In the genomic region with DNA sequence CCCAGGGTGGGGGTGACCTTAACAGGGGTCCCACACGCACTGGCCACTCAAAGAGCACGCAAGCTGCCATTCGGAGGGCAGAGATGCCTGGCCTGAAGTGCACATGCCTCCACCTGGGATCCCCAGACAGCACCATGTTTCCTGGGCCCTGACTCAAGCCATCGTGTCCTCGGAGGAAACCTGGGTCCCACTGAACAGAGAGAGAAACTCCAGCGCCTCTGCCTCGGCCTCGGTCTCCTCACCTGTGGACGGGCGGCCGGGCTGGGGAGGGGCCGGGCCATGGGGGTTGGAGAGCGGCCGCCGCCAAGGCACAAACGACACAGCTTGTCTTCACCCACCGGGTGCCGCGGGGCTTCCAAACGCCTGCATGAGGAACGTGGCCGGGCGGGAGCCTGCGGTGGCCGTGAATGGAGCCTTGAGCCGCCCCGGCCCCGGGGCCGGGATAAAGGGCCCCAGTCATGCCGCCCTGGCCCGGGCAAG, we compare ENCODE assay signal across 17 cellular contexts. TPM values are rescaled to one million over a fixed set of nuclear protein-coding genes. Genes with fewer than 3 reads are reported as not detected.
DNase-seq lines count a peak whose midpoint lies in the region; ATAC-seq, FAIRE-seq and TF ChIP-seq lines count a peak whose summit lies in the region.
"Had no signal": no experiment of that assay in that cellular context is flagged by ENCODE, and none has a peak within 500 bp of the region (broad histone marks: within the 10 kb centered on the region; RNA-seq: fewer than 3 reads in every experiment).

No MANE protein-coding gene starts in this region.

- H3K36me3 ChIP-seq in HCT116 (ENCODE audit: control insufficient read depth in 1 of 2, insufficient read depth in 2 of 2, low read length in 2 of 2), result no peaks in the 10 kb centered on the region
- H3K36me3 ChIP-seq in astrocyte (ENCODE audit: insufficient read depth, low read length), result no peaks in the 10 kb centered on the region
- H3K36me3 ChIP-seq in mesenchymal stem cell (ENCODE audit: control insufficient read depth in 1 of 2, insufficient read depth in 2 of 2, low read depth in 1 of 2, low read length in 2 of 2), result no peaks in the 10 kb centered on the region
- no peaks in the 10 kb centered on the region for H3K36me3 ChIP-seq in suprapubic skin
- H3K36me3 ChIP-seq in CD4-positive, alpha-beta memory T cell (ENCODE audit: insufficient read depth, low read length), result no peaks in the 10 kb centered on the region
- H3K36me3 ChIP-seq: neutrophil had no signal

- H3K4me1 Mint-ChIP-seq in astrocyte (ENCODE audit: low read depth, unreplicated experiment), result no peaks in the 10 kb centered on the region
- no peaks in the 10 kb centered on the region for H3K4me1 Mint-ChIP-seq in CD4-positive, alpha-beta memory T cell

- no peak overlapping the region for H3K14ac ChIP-seq in mesenchymal stem cell (ENCODE audit: low read length in 2 of 2)

- H3K4me3 Mint-ChIP-seq in astrocyte (ENCODE audit: unreplicated experiment), result no peak overlapping the region
- H3K4me3 Mint-ChIP-seq in CD4-positive, alpha-beta memory T cell, result no peak overlapping the region

- H3K4ac ChIP-seq in mesenchymal stem cell (ENCODE audit: low read depth in 1 of 2, low read length in 2 of 2), result no peak overlapping the region

- FAIRE-seq in astrocyte (lab: Jason Lieb, UNC), result no peak
- FAIRE-seq: HTR-8/SVneo, kidney, TTC549 had no signal

- no peaks in the 10 kb centered on the region for H3K27me3 ChIP-seq in HCT116 (ENCODE audit: insufficient read depth, low read length)
- H3K27me3 ChIP-seq in astrocyte (ENCODE audit: insufficient read depth, low read length), result no peaks in the 10 kb centered on the region
- peaks cover 0 to 26% of the 10 kb centered on the region in 2 experiments for H3K27me3 ChIP-seq in mesenchymal stem cell (ENCODE audit: control insufficient read depth in 1 of 2, insufficient read depth in 1 of 2, low read length in 2 of 2)
- peaks cover 12% of the 10 kb centered on the region for H3K27me3 ChIP-seq in suprapubic skin
- H3K27me3 ChIP-seq in CD4-positive, alpha-beta memory T cell (ENCODE audit: insufficient read depth, low read length), result peaks cover 1% of the 10 kb centered on the region

- H3K27me3 Mint-ChIP-seq in astrocyte (ENCODE audit: low read depth, unreplicated experiment), result peaks cover 6% of the 10 kb centered on the region
- H3K27me3 Mint-ChIP-seq in CD4-positive, alpha-beta memory T cell, result peaks cover 4 to 7% of the 10 kb centered on the region in 2 donors

- DNase-seq in HCT116 (ENCODE audit: low read depth, low spot score), result no peak
- no peak for DNase-seq in astrocyte (ENCODE audit: low read depth)
- DNase-seq in mesenchymal stem cell, result no peak
- DNase-seq in suprapubic skin (ENCODE audit: low spot score in 2 of 2), result no peak
- DNase-seq in CD4-positive, alpha-beta memory T cell, result no peak
- DNase-seq in NCI-H345 (lab: John Stamatoyannopoulos, UW), result no peak
- DNase-seq: activated CD4-positive, alpha-beta T cell treated with anti-CD3 and anti-CD28 coated beads for 4 hours; cerebellar nuclear complex; kidney; NCI-H1417 treated with DMSO at 0.1 percent for 48 hours; NCI-H446; NK-92 treated with Interleukin-12 subunit alpha and Interleukin-12 subunit beta, amount 100 ng/mL, for 24 hours; stimulated activated CD4-positive, alpha-beta T cell treated with anti-CD3 and anti-CD28 coated beads, Interleukin-2, amount 100 ng/mL, for 48 hours had no signal

- CTCF ChIA-PET in HCT116 (lab: Charles Lee), result interaction anchor here (1.5 kb wide), 1 partner anchor 10 kb away, joined by 3 read pairs; no protein-coding TSS in a partner anchor
- CTCF ChIA-PET in CD4-positive, alpha-beta memory T cell (lab: Charles Lee; ENCODE audit: partially characterized antibody), result no interaction called here

- no peak overlapping the region for H2BK120ac ChIP-seq in mesenchymal stem cell (ENCODE audit: low read depth, low read length)

- H3K4me3 ChIP-seq in HCT116 (replicated peaks in 1 of 2; ENCODE audit: low read depth in 1 of 2, low read length in 2 of 2), result no peak overlapping the region
- no peak overlapping the region for H3K4me3 ChIP-seq in astrocyte (ENCODE audit: insufficient read depth, low read depth, low read length)
- H3K4me3 ChIP-seq in mesenchymal stem cell (ENCODE audit: insufficient read depth in 1 of 2, low read depth in 1 of 2, low read length in 2 of 2), result no peak overlapping the region
- peak overlapping the region; percentile 41 for H3K4me3 ChIP-seq in suprapubic skin
- H3K4me3 ChIP-seq in CD4-positive, alpha-beta memory T cell (ENCODE audit: low read length in 2 of 2), result no peak overlapping the region

- no peak for TF ChIP-seq EP300 in suprapubic skin (IDR thresholded peaks at IDR 0.05)

- no peak overlapping the region for H4K8ac ChIP-seq in mesenchymal stem cell (ENCODE audit: low read length)

- H3K9me3 ChIP-seq in HCT116 (ENCODE audit: control insufficient read depth in 1 of 2, insufficient read depth in 1 of 2, low read depth in 1 of 2, low read length in 2 of 2) (no peaks in the 10 kb centered on the region), astrocyte (ENCODE audit: insufficient read depth, low read depth, low read length) (no peaks in the 10 kb centered on the region), mesenchymal stem cell (ENCODE audit: control insufficient read depth, low read length) (no peaks in the 10 kb centered on the region), suprapubic skin (no peaks in the 10 kb centered on the region)
- no peaks in the 10 kb centered on the region for H3K9me3 ChIP-seq in CD4-positive, alpha-beta memory T cell (ENCODE audit: control insufficient read depth in 1 of 2, low read length in 2 of 2)
- H3K9me3 ChIP-seq: neutrophil had no signal

- no peak overlapping the region for H3K18ac ChIP-seq in mesenchymal stem cell (ENCODE audit: low read depth in 1 of 2, low read length in 2 of 2)

- H2BK15ac ChIP-seq in mesenchymal stem cell (ENCODE audit: low read depth, poor library complexity, severe bottlenecking), result no peak overlapping the region

- H3K4me2 ChIP-seq in HCT116 (ENCODE audit: low read length) (peak overlapping the region; percentile 60), astrocyte (ENCODE audit: low read length) (peak overlapping the region; percentile 64), mesenchymal stem cell (ENCODE audit: low read length, poor library complexity, severe bottlenecking) (no peak overlapping the region)

- peak overlapping the region; percentile 33; the same call in 1 of the 2 replicates for H3K9ac ChIP-seq in HCT116 (ENCODE audit: low read length)
- no peak overlapping the region for H3K9ac ChIP-seq in astrocyte (ENCODE audit: low read length)
- no peak overlapping the region for H3K9ac ChIP-seq in mesenchymal stem cell (ENCODE audit: low read length)

- POLR2A ChIA-PET in HCT116 (lab: Charles Lee), result no interaction called here
- POLR2A ChIA-PET in CD4-positive, alpha-beta memory T cell (lab: Charles Lee; ENCODE audit: partially characterized antibody), result no interaction called here

- no peak overlapping the region for H3K23ac ChIP-seq in mesenchymal stem cell (ENCODE audit: low read length in 2 of 2)

- intact Hi-C loops in HCT116 (cut with micrococcal nuclease), result no loop called here
- intact Hi-C loops in CD4-positive, alpha-beta memory T cell (cut with micrococcal nuclease), result no loop called here

- no peak overlapping the region for H2BK5ac ChIP-seq in mesenchymal stem cell (ENCODE audit: low read depth, low read length, poor library complexity, severe bottlenecking)

- no peak overlapping the region for H2AK5ac ChIP-seq in mesenchymal stem cell (ENCODE audit: low read length, severe bottlenecking)

- BruUV-seq in HCT116 (replicated peaks; lab: Mats Ljungman, UMichigan), result no TSS peak

- no peak for ATAC-seq in HCT116
- ATAC-seq in HG02970 (IDR thresholded peaks at IDR 0.05; ENCODE audit: low FRiP score, unreplicated experiment), result no peak

- H2AFZ ChIP-seq in HCT116 (ENCODE audit: low read depth, low read length, poor library complexity, severe bottlenecking) (no peak overlapping the region), astrocyte (ENCODE audit: low read depth, low read length) (no peak overlapping the region), mesenchymal stem cell (ENCODE audit: low read depth, low read length) (no peak overlapping the region)

- H3K79me2 ChIP-seq in HCT116 (ENCODE audit: insufficient read depth, low read length) (no peaks in the 10 kb centered on the region), astrocyte (ENCODE audit: insufficient read depth, low read length) (no peaks in the 10 kb centered on the region)

- peak overlapping the region; percentile 22 for H4K91ac ChIP-seq in mesenchymal stem cell (ENCODE audit: low read length)

- 52% methylated on average over 31 of the region's 31 CpGs for WGBS in mesenchymal stem cell
- 50% methylated on average over 2 of the region's 31 CpGs for WGBS in suprapubic skin

- TF ChIP-seq CTCF in HCT116 (IDR thresholded peaks at IDR 0.05 in 2 of 3, conservative IDR thresholded peaks at IDR 0.05 in 1 of 3; ENCODE audit: borderline replicate concordance in 1 of 3, insufficient read depth in 1 of 3, low read depth in 2 of 3, low read length in 2 of 3) (no peak), astrocyte (IDR thresholded peaks at IDR 0.05; ENCODE audit: insufficient read depth, low read depth, low read length) (no peak), suprapubic skin (IDR thresholded peaks at IDR 0.05) (no peak)

- TF ChIP-seq POLR2A in HCT116 (IDR thresholded peaks at IDR 0.05; ENCODE audit: borderline replicate concordance, extremely low read depth, insufficient read depth, insufficient read length) (no peak), suprapubic skin (IDR thresholded peaks at IDR 0.05) (no peak)

- no peaks in the 10 kb centered on the region for H3K9me2 ChIP-seq in HCT116 (ENCODE audit: insufficient read depth)

- H4K20me1 ChIP-seq in HCT116 (ENCODE audit: insufficient read depth) (no peaks in the 10 kb centered on the region), astrocyte (ENCODE audit: insufficient read depth, low read length) (no peaks in the 10 kb centered on the region)

- no peaks in the 10 kb centered on the region for H3K79me1 ChIP-seq in mesenchymal stem cell (replicated peaks; ENCODE audit: low read length, poor library complexity, severe bottlenecking)

- H3K4me1 ChIP-seq in HCT116 (ENCODE audit: control insufficient read depth in 1 of 2, insufficient read depth in 2 of 2, low read length in 2 of 2) (peaks cover 36% of the 10 kb centered on the region in 2 experiments), astrocyte (ENCODE audit: insufficient read depth, low read length) (no peaks in the 10 kb centered on the region), mesenchymal stem cell (ENCODE audit: control insufficient read depth, insufficient read depth, low read depth, low read length) (peaks cover 38% of the 10 kb centered on the region), suprapubic skin (peaks cover 59% of the 10 kb centered on the region)
- no peaks in the 10 kb centered on the region for H3K4me1 ChIP-seq in CD4-positive, alpha-beta memory T cell (ENCODE audit: insufficient read depth, low read length)

- no peak overlapping the region for H2BK12ac ChIP-seq in mesenchymal stem cell (ENCODE audit: low read length in 2 of 2)

- H3K27ac ChIP-seq in HCT116 (ENCODE audit: low read depth, low read length), result peak overlapping the region; percentile 29; the same call in 1 of the 2 replicates
- H3K27ac ChIP-seq in astrocyte (ENCODE audit: low read depth, low read length), result no peak overlapping the region
- H3K27ac ChIP-seq in mesenchymal stem cell (ENCODE audit: low read length, poor library complexity, severe bottlenecking), result no peak overlapping the region
- H3K27ac ChIP-seq in suprapubic skin, result no peak overlapping the region
- H3K27ac ChIP-seq in CD4-positive, alpha-beta memory T cell (ENCODE audit: low read depth, low read length), result no peak overlapping the region
- H3K27ac ChIP-seq: neutrophil had no signal

- H3K36me3 Mint-ChIP-seq in astrocyte (ENCODE audit: low read depth, unreplicated experiment), result no peaks in the 10 kb centered on the region
- H3K36me3 Mint-ChIP-seq in CD4-positive, alpha-beta memory T cell, result no peaks in the 10 kb centered on the region

- RAD21 ChIA-PET in HCT116 (lab: Charles Lee; ENCODE audit: low non-redundant PET in 1 of 2, low total read pairs in 2 of 2, uncharacterized antibody in 2 of 2, unreplicated experiment in 2 of 2), result no interaction called here

- H3K27ac Mint-ChIP-seq in astrocyte (ENCODE audit: unreplicated experiment), result no peak overlapping the region
- H3K27ac Mint-ChIP-seq in CD4-positive, alpha-beta memory T cell, result no peak overlapping the region

- no peaks in the 10 kb centered on the region for H3K9me3 Mint-ChIP-seq in astrocyte (ENCODE audit: unreplicated experiment)
- no peaks in the 10 kb centered on the region for H3K9me3 Mint-ChIP-seq in CD4-positive, alpha-beta memory T cell

- no peak for TF ChIP-seq RAD21 in HCT116 (IDR thresholded peaks at IDR 0.05; ENCODE audit: low read depth)

RNA-seq across cellular contexts. Expression of gene FGFR3, which starts 30.0 kb away (rescaled TPM):
- total RNA-seq in HCT116 (2021; ENCODE audit: unreplicated experiment), result 31.7 TPM
- 18.3 and 19.1 TPM in 2 replicates for polyA plus RNA-seq in HCT116 (2012)
- 3.6 and 3.9 TPM in 2 replicates for total RNA-seq in astrocyte
- polyA plus RNA-seq in mesenchymal stem cell (2013, experiment 1 of 2), result 0.65 TPM
- polyA plus RNA-seq in mesenchymal stem cell (2013, experiment 2 of 2), result 0.48 TPM
- total RNA-seq in suprapubic skin, result 100 to 1,000 TPM; 511 to 829 (median 662) TPM
- total RNA-seq in CD4-positive, alpha-beta memory T cell, result under 1 TPM; 0.53 to 0.67 TPM
- not detected for polyA plus RNA-seq in CD4-positive, alpha-beta memory T cell

RNA-seq across cellular contexts. Expression of gene TACC3, which starts 41.8 kb away (rescaled TPM):
- total RNA-seq in HCT116 (2021; ENCODE audit: unreplicated experiment) (106 TPM), astrocyte (10.2 and 15.0 TPM in 2 replicates), suprapubic skin (10 to 100 TPM in 2 of 4 donors, 1 to 10 TPM in 2; 7.2 to 11.7 (median 8.8) TPM)
- polyA plus RNA-seq in HCT116 (2012), result 99.5 and 103 TPM in 2 replicates
- 11.9 TPM for polyA plus RNA-seq in mesenchymal stem cell (2013, experiment 1 of 2)
- polyA plus RNA-seq in mesenchymal stem cell (2013, experiment 2 of 2), result 10.9 TPM
- total RNA-seq in CD4-positive, alpha-beta memory T cell, result 100 to 1,000 TPM; 134 to 136 TPM
- 10 to 100 TPM; 37.3 to 61.8 TPM for polyA plus RNA-seq in CD4-positive, alpha-beta memory T cell

RNA-seq across cellular contexts. Expression of gene TMEM129, which starts 42.0 kb away (rescaled TPM):
- 29.4 TPM for total RNA-seq in HCT116 (2021; ENCODE audit: unreplicated experiment)
- polyA plus RNA-seq in HCT116 (2012), result 24.9 and 26.5 TPM in 2 replicates
- 26.8 and 29.3 TPM in 2 replicates for total RNA-seq in astrocyte
- 22.0 TPM for polyA plus RNA-seq in mesenchymal stem cell (2013, experiment 1 of 2)
- polyA plus RNA-seq in mesenchymal stem cell (2013, experiment 2 of 2), result 22.8 TPM
- total RNA-seq in suprapubic skin, result 10 to 100 TPM; 50.4 to 77.2 (median 57.6) TPM
- total RNA-seq in CD4-positive, alpha-beta memory T cell, result 10 to 100 TPM; 40.6 to 42.1 TPM
- polyA plus RNA-seq in CD4-positive, alpha-beta memory T cell, result 10 to 100 TPM; 36.8 to 40.3 TPM

RNA-seq across cellular contexts. Expression of gene SLBP, which starts 51.0 kb away (rescaled TPM):
- total RNA-seq in HCT116 (2021; ENCODE audit: unreplicated experiment), result 101 TPM
- 37.5 and 49.0 TPM in 2 replicates for polyA plus RNA-seq in HCT116 (2012)
- 44.5 and 45.1 TPM in 2 replicates for total RNA-seq in astrocyte
- polyA plus RNA-seq in mesenchymal stem cell (2013, experiment 1 of 2), result 45.8 TPM
- polyA plus RNA-seq in mesenchymal stem cell (2013, experiment 2 of 2), result 48.7 TPM
- 10 to 100 TPM; 36.9 to 59.1 (median 40.8) TPM for total RNA-seq in suprapubic skin
- 10 to 100 TPM; 41.8 to 47.4 TPM for total RNA-seq in CD4-positive, alpha-beta memory T cell
- polyA plus RNA-seq in CD4-positive, alpha-beta memory T cell, result 10 to 100 TPM; 68.6 to 71.6 TPM

Comparison
In these comparisons a context has a peak if more than half of its experiments do, and no peak if none do; other contexts are left out.
1. RNA of gene FGFR3, which starts 30.0 kb away (total RNA-seq): 511 to 829 TPM in suprapubic skin; 31.7 TPM in HCT116 (single experiment), 3.6 to 3.9 TPM in astrocyte and 0.53 to 0.67 TPM in CD4-positive, alpha-beta memory T cell; every median in the first group is over 10 times any median in the second.